Comparison of ENCODE assay signal across 1 cellular context in genomic region chr16:46850619-46851555, GRCh38.
TF ChIP-seq lines count a peak whose summit lies in the region.

No MANE protein-coding gene starts in this region.

TF ChIP-seq in HepG2, 621 proteins besides CTCF, POLR2A, EP300 and RAD21:
- TF ChIP-seq TBL1XR1 (IDR thresholded peaks at IDR 0.05; ENCODE audit: borderline replicate concordance, low read length, partially characterized antibody) (no peak), ZNF318 (CRISPR knock-in tag; IDR thresholded peaks at IDR 0.05) (no peak), ZNF496 (CRISPR knock-in tag; IDR thresholded peaks at IDR 0.05; ENCODE audit: insufficient replicate concordance) (no peak), TEAD2 (CRISPR knock-in tag; IDR thresholded peaks at IDR 0.05) (no peak), ISX (CRISPR knock-in tag; conservative IDR thresholded peaks at IDR 0.05) (no peak), THAP7 (CRISPR knock-in tag; IDR thresholded peaks at IDR 0.05) (no peak), SPEN (CRISPR knock-in tag; IDR thresholded peaks at IDR 0.05; ENCODE audit: low read depth) (no peak), AGO2 (optimal IDR thresholded peaks at IDR 0.05; ENCODE audit: low read depth, low read length) (no peak), DNMT3B (CRISPR knock-in tag; conservative IDR thresholded peaks at IDR 0.05) (no peak), CEBPG (CRISPR knock-in tag; IDR thresholded peaks at IDR 0.05) (no peak), ETV5 (CRISPR knock-in tag; IDR thresholded peaks at IDR 0.05; ENCODE audit: borderline replicate concordance) (no peak), ZFP90 (CRISPR knock-in tag; IDR thresholded peaks at IDR 0.05; ENCODE audit: borderline replicate concordance) (no peak), MIER2 (CRISPR knock-in tag; IDR thresholded peaks at IDR 0.05) (no peak), E2F5 (CRISPR knock-in tag; conservative IDR thresholded peaks at IDR 0.05) (no peak), NBN (conservative IDR thresholded peaks at IDR 0.05) (no peak)
- TF ChIP-seq, protein P1, sequence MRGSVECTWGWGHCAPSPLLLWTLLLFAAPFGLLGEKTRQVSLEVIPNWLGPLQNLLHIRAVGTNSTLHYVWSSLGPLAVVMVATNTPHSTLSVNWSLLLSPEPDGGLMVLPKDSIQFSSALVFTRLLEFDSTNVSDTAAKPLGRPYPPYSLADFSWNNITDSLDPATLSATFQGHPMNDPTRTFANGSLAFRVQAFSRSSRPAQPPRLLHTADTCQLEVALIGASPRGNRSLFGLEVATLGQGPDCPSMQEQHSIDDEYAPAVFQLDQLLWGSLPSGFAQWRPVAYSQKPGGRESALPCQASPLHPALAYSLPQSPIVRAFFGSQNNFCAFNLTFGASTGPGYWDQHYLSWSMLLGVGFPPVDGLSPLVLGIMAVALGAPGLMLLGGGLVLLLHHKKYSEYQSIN (CRISPR knock-in tag; IDR thresholded peaks at IDR 0.05; ENCODE audit: borderline replicate concordance), result no peak
- TF ChIP-seq, protein P2, sequence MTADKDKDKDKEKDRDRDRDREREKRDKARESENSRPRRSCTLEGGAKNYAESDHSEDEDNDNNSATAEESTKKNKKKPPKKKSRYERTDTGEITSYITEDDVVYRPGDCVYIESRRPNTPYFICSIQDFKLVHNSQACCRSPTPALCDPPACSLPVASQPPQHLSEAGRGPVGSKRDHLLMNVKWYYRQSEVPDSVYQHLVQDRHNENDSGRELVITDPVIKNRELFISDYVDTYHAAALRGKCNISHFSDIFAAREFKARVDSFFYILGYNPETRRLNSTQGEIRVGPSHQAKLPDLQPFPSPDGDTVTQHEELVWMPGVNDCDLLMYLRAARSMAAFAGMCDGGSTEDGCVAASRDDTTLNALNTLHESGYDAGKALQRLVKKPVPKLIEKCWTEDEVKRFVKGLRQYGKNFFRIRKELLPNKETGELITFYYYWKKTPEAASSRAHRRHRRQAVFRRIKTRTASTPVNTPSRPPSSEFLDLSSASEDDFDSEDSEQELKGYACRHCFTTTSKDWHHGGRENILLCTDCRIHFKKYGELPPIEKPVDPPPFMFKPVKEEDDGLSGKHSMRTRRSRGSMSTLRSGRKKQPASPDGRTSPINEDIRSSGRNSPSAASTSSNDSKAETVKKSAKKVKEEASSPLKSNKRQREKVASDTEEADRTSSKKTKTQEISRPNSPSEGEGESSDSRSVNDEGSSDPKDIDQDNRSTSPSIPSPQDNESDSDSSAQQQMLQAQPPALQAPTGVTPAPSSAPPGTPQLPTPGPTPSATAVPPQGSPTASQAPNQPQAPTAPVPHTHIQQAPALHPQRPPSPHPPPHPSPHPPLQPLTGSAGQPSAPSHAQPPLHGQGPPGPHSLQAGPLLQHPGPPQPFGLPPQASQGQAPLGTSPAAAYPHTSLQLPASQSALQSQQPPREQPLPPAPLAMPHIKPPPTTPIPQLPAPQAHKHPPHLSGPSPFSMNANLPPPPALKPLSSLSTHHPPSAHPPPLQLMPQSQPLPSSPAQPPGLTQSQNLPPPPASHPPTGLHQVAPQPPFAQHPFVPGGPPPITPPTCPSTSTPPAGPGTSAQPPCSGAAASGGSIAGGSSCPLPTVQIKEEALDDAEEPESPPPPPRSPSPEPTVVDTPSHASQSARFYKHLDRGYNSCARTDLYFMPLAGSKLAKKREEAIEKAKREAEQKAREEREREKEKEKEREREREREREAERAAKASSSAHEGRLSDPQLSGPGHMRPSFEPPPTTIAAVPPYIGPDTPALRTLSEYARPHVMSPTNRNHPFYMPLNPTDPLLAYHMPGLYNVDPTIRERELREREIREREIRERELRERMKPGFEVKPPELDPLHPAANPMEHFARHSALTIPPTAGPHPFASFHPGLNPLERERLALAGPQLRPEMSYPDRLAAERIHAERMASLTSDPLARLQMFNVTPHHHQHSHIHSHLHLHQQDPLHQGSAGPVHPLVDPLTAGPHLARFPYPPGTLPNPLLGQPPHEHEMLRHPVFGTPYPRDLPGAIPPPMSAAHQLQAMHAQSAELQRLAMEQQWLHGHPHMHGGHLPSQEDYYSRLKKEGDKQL (CRISPR knock-in tag; IDR thresholded peaks at IDR 0.05; ENCODE audit: low read depth), result no peak
- TF ChIP-seq, protein P3, sequence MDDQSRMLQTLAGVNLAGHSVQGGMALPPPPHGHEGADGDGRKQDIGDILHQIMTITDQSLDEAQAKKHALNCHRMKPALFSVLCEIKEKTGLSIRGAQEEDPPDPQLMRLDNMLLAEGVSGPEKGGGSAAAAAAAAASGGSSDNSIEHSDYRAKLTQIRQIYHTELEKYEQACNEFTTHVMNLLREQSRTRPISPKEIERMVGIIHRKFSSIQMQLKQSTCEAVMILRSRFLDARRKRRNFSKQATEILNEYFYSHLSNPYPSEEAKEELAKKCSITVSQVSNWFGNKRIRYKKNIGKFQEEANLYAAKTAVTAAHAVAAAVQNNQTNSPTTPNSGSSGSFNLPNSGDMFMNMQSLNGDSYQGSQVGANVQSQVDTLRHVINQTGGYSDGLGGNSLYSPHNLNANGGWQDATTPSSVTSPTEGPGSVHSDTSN (CRISPR knock-in tag; IDR thresholded peaks at IDR 0.05; ENCODE audit: borderline replicate concordance), result no peak
- TF ChIP-seq, protein P4, sequence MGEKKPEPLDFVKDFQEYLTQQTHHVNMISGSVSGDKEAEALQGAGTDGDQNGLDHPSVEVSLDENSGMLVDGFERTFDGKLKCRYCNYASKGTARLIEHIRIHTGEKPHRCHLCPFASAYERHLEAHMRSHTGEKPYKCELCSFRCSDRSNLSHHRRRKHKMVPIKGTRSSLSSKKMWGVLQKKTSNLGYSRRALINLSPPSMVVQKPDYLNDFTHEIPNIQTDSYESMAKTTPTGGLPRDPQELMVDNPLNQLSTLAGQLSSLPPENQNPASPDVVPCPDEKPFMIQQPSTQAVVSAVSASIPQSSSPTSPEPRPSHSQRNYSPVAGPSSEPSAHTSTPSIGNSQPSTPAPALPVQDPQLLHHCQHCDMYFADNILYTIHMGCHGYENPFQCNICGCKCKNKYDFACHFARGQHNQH (CRISPR knock-in tag; IDR thresholded peaks at IDR 0.05), result no peak
